Comparison of ENCODE assay signal across 8 cellular contexts in genomic region chr22:41197046-41197807, GRCh38. TPM values are rescaled to one million over a fixed set of nuclear protein-coding genes. Genes with fewer than 3 reads are reported as not detected.
A peak's percentile ranks its signal among the peaks of the same experiment; 100 is the strongest.
DNase-seq lines count a peak whose midpoint lies in the region; ATAC-seq and TF ChIP-seq lines count a peak whose summit lies in the region.

No MANE protein-coding gene starts in this region.

- CTCF ChIA-PET in HEK293 (lab: Yijun Ruan, JAX) = interaction anchor here (0.6 to 3.1 kb wide), 6 partner anchors 11 to 553 kb away, joined by 3 to 7 read pairs (median 4); no protein-coding TSS in a partner anchor
- CTCF ChIA-PET in T-cell (lab: Charles Lee) = interaction anchor here (0.6 to 1.6 kb wide), 2 partner anchors 40 to 115 kb away, joined by 4 to 9 read pairs; no protein-coding TSS in a partner anchor

- H3K36me3 Mint-ChIP-seq in T-cell = no peaks in the 10 kb centered on the region

- peak overlapping the region; percentile 48; the same call in 1 of the 2 replicates for H3K27ac ChIP-seq in HEK293 (ENCODE audit: extremely low read depth, low read depth, low read length)
- peak overlapping the region; percentile 80 for H3K27ac ChIP-seq in left ventricle myocardium inferior (replicated peaks)
- peak overlapping the region; percentile 66 for H3K27ac ChIP-seq in upper lobe of right lung

- H3K27me3 ChIP-seq in adipocyte (replicated peaks; ENCODE audit: control insufficient read depth, insufficient read depth, low read length) (peaks cover 9% of the 10 kb centered on the region), left ventricle myocardium inferior (ENCODE audit: low read depth) (no peaks in the 10 kb centered on the region), upper lobe of right lung (no peaks in the 10 kb centered on the region)

- H3K27ac Mint-ChIP-seq in T-cell = peak overlapping the region in 1 of 2 donors; percentile 34

- H3K4me3 ChIP-seq in HEK293 (ENCODE audit: low read depth, low read length) (peak overlapping the region; percentile 84), adipocyte (ENCODE audit: low read length) (peak overlapping the region; percentile 89), left ventricle myocardium inferior (peak overlapping the region; percentile 86), upper lobe of right lung (peak overlapping the region; percentile 95)

- no peaks in the 10 kb centered on the region for H3K9me3 Mint-ChIP-seq in T-cell

- H3K9me3 ChIP-seq in ES-I3 (ENCODE audit: control insufficient read depth, insufficient read depth, low read length) (no peaks in the 10 kb centered on the region), HEK293 (ENCODE audit: control insufficient read depth, insufficient read depth, low read depth, low read length) (no peaks in the 10 kb centered on the region), adipocyte (ENCODE audit: control insufficient read depth, low read length) (no peaks in the 10 kb centered on the region), left ventricle myocardium inferior (replicated peaks) (no peaks in the 10 kb centered on the region), upper lobe of right lung (no peaks in the 10 kb centered on the region)

- H3K9ac ChIP-seq in ES-I3 (ENCODE audit: low read depth, low read length) (peak overlapping the region; percentile 89), adipocyte (ENCODE audit: low read length) (peak overlapping the region; percentile 54)

- H3K4me1 Mint-ChIP-seq in T-cell = peaks cover 11 to 20% (median 11%) of the 10 kb centered on the region in 3 donors

- no peaks in the 10 kb centered on the region for H3K4me1 ChIP-seq in ES-I3 (ENCODE audit: insufficient read depth, low read length)
- H3K4me1 ChIP-seq in HEK293 (ENCODE audit: control insufficient read depth, insufficient read depth, low read length) = 0 out of 2 replicates have a peak, but pooled peaks cover 2% of the 10 kb centered on the region
- peaks cover 7% of the 10 kb centered on the region for H3K4me1 ChIP-seq in adipocyte (ENCODE audit: control insufficient read depth, insufficient read depth, low read length)
- H3K4me1 ChIP-seq in left ventricle myocardium inferior = peaks cover 21% of the 10 kb centered on the region
- peaks cover 16% of the 10 kb centered on the region for H3K4me1 ChIP-seq in upper lobe of right lung

- peak; percentile 70 for TF ChIP-seq CTCF in HEK293 (tag by site-specific recombination; IDR thresholded peaks at IDR 0.05)
- peak; percentile 29 for TF ChIP-seq CTCF in left ventricle myocardium inferior (IDR thresholded peaks at IDR 0.05; ENCODE audit: borderline replicate concordance)
- no peak for TF ChIP-seq CTCF in upper lobe of right lung (IDR thresholded peaks at IDR 0.05)

- POLR2A ChIA-PET in HEK293 (lab: Yijun Ruan, JAX) (interaction anchor here (0.6 to 1.4 kb wide), 7 partner anchors 13 to 842 kb away, joined by 3 to 7 read pairs (median 3); partner anchors contain the start of genes RBX1, TEF and TOB2), T-cell (lab: Charles Lee) (no interaction called here)

- no peaks in the 10 kb centered on the region for H3K27me3 Mint-ChIP-seq in T-cell

- peak; percentile 89 to 95 (median 94) for ATAC-seq in T-cell (replicated peaks in 1 of 4)
- peak; percentile 96 for ATAC-seq in upper lobe of right lung

- H3K4me3 Mint-ChIP-seq in T-cell = peak overlapping the region; percentile 88 to 91 (median 89)

- H3K36me3 ChIP-seq in ES-I3 (ENCODE audit: insufficient read depth, low read length) (no peaks in the 10 kb centered on the region), HEK293 (ENCODE audit: control insufficient read depth in 2 of 2, insufficient read depth in 1 of 2, low read length in 2 of 2) (no peaks in the 10 kb centered on the region; a peak in 1 of 3 replicates), adipocyte (ENCODE audit: control insufficient read depth, insufficient read depth, low read length, severe bottlenecking) (no peaks in the 10 kb centered on the region), left ventricle myocardium inferior (no peaks in the 10 kb centered on the region), upper lobe of right lung (no peaks in the 10 kb centered on the region)

- DNase-seq in MV-4-11 (lab: John Stamatoyannopoulos, UW) (peak; percentile 47), T-cell (peak; percentile 45 to 86 (median 70)), adipocyte (ENCODE audit: low read depth) (peak; percentile 91), left ventricle myocardium inferior (peak; percentile 87), posterior vena cava (ENCODE audit: low spot score) (peak; percentile 93), upper lobe of right lung (peak; percentile 93)

- intact Hi-C loops in left ventricle myocardium inferior (cut with micrococcal nuclease) (no loop called here), posterior vena cava (cut with DNase I) (no loop called here), upper lobe of right lung (cut with DNase I) (no loop called here)

TF ChIP-seq in HEK293, 187 proteins besides CTCF, POLR2A, EP300 and RAD21 (continues in another document):
- TF ChIP-seq GLIS1 (tag by site-specific recombination; IDR thresholded peaks at IDR 0.05) (peak; percentile 77), ZNF112 (tag by site-specific recombination; IDR thresholded peaks at IDR 0.05) (no peak), ZNF433 (tag by site-specific recombination; IDR thresholded peaks at IDR 0.05; ENCODE audit: low read depth) (no peak), ZNF561 (tag by site-specific recombination; IDR thresholded peaks at IDR 0.05; ENCODE audit: borderline replicate concordance) (no peak; the same call in 1 of the 2 replicates), ZFP69B (tag by site-specific recombination; IDR thresholded peaks at IDR 0.05) (no peak), ZNF501 (tag by site-specific recombination; IDR thresholded peaks at IDR 0.05) (no peak), TSHZ1 (tag by site-specific recombination; IDR thresholded peaks at IDR 0.05; ENCODE audit: borderline replicate concordance) (no peak), ELK4 (IDR thresholded peaks at IDR 0.05; ENCODE audit: borderline replicate concordance, low read depth, low read length) (no peak), ZFP41 (tag by site-specific recombination; IDR thresholded peaks at IDR 0.05; ENCODE audit: borderline replicate concordance) (no peak), ZNF16 (tag by site-specific recombination; IDR thresholded peaks at IDR 0.05; ENCODE audit: low read depth) (no peak), OSR2 (tag by site-specific recombination; IDR thresholded peaks at IDR 0.05) (no peak), PBX3 (CRISPR knock-in tag; IDR thresholded peaks at IDR 0.05) (peak; percentile 76; the same call in 1 of the 2 replicates)

RNA-seq across cellular contexts. Expression of gene L3MBTL2, which starts 7.9 kb away (rescaled TPM):
- total RNA-seq in T-cell = 10 to 100 TPM; 31.5 to 46.1 (median 42.1) TPM
- total RNA-seq in left ventricle myocardium inferior = 15.2 TPM
- 10 to 100 TPM; 15.4 to 19.0 TPM for total RNA-seq in posterior vena cava
- 24.0 TPM for total RNA-seq in upper lobe of right lung

RNA-seq across cellular contexts. Expression of gene CHADL, which starts 43.5 kb away (rescaled TPM):
- 1 to 10 TPM in 4 of 5 donors, under 1 TPM in 1; 0.75 to 2.3 (median 1.2) TPM for total RNA-seq in T-cell
- total RNA-seq in left ventricle myocardium inferior = 10.3 TPM
- total RNA-seq in posterior vena cava = 1 to 10 TPM; 1.8 to 1.9 TPM
- 3.4 TPM for total RNA-seq in upper lobe of right lung

Comparison
In these comparisons a context has a peak if more than half of its experiments do, and no peak if none do; other contexts are left out.
1. Peak in every context shown above with its lines: DNase-seq, ATAC-seq, H3K4me3 ChIP-seq and H3K27ac ChIP-seq.